Comparison of ENCODE assay signal across 1 cellular context in genomic region chr3:14540821-14541385, GRCh38.
TF ChIP-seq lines count a peak whose summit lies in the region.

No MANE protein-coding gene starts in this region.

TF ChIP-seq in H1, 55 proteins besides CTCF, POLR2A, EP300 and RAD21:
- TF ChIP-seq EGR1 (IDR thresholded peaks at IDR 0.05; ENCODE audit: borderline replicate concordance, low read depth, low read length) = no peak
